1 cellular context compared by ENCODE assay signal in the genomic region with DNA sequence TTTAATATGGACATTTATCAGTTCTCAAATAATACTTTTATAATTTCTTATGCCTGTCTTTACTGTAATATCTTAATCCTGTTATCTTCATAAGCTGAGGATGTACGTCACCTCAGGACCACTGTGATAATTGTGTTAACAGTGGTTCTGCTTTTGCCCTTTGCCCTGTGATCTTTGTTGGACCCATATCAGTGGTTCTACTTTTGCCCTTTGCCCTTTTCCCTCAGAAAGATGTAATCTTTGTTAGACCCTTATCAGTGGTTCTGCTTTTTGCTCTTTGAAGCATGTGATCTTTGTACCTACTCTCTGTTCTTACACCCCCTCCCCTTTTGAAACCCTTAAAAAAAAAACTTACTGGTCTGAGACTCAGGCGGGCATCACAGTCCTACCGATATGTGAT. TPM values are rescaled to one million over a fixed set of nuclear protein-coding genes. Genes with fewer than 3 reads are reported as not detected.
"Had no signal": no experiment of that assay in that cellular context is flagged by ENCODE, and none has a peak within 500 bp of the region (broad histone marks: within the 10 kb centered on the region; RNA-seq: fewer than 3 reads in every experiment).

No MANE protein-coding gene starts in this region.

RNA-seq across cellular contexts. Expression of gene ZNF432, which starts 7.8 kb away (rescaled TPM):
- total RNA-seq: OCI-LY7 had no signal

RNA-seq across cellular contexts. Expression of gene ZNF841, which starts 39.1 kb away (rescaled TPM):
- total RNA-seq: OCI-LY7 had no signal

RNA-seq across cellular contexts. Expression of gene ZNF615, which starts 48.5 kb away (rescaled TPM):
- total RNA-seq: OCI-LY7 had no signal
